1 cellular context compared by ENCODE assay signal in the genomic region with DNA sequence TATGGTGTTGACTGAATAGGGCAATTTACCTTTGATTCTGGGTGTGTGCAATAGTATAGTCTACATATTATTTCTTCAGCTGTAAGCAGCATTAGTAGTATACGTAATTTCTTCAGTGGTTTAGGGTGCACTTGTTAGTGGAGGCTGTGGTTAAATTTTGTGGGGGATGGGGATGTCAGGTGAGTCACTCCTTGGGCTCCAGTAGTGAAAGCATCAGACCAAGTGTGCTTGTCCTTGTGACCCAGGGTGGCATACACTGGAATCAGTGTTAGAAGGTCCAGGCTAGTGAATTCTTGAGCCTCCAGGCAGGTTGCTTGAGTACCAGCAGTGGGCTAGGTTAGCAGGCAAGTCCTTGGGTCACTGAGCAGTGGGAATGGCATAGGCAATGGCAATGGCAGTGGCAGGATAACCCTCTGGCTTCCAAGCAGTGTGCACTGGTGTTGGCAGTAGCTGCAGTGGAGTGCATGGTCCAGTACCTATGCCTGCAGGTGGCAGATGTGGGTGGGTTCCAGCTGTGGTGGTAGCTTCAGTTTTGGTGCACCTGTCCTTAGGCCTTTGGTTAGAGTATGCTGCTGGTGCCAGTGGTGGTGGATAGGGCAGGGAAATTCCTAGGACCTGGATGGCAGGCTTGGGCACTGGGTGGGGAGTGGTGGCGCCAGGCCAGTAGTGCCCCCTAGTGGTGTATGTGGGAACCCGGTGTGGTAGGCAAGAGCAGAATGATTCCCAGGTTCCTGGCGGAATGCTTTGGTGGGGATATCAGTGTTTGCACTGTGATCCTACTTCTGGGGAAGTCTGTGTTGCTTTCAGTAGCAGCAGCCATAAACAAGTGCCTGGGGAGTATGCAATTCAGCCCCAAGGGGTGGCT.
TF ChIP-seq lines count a peak whose summit lies in the region.

No MANE protein-coding gene starts in this region.

TF ChIP-seq in HCT116, 20 proteins besides CTCF, POLR2A, EP300 and RAD21 (continued from another document):
- TF ChIP-seq, protein P1, sequence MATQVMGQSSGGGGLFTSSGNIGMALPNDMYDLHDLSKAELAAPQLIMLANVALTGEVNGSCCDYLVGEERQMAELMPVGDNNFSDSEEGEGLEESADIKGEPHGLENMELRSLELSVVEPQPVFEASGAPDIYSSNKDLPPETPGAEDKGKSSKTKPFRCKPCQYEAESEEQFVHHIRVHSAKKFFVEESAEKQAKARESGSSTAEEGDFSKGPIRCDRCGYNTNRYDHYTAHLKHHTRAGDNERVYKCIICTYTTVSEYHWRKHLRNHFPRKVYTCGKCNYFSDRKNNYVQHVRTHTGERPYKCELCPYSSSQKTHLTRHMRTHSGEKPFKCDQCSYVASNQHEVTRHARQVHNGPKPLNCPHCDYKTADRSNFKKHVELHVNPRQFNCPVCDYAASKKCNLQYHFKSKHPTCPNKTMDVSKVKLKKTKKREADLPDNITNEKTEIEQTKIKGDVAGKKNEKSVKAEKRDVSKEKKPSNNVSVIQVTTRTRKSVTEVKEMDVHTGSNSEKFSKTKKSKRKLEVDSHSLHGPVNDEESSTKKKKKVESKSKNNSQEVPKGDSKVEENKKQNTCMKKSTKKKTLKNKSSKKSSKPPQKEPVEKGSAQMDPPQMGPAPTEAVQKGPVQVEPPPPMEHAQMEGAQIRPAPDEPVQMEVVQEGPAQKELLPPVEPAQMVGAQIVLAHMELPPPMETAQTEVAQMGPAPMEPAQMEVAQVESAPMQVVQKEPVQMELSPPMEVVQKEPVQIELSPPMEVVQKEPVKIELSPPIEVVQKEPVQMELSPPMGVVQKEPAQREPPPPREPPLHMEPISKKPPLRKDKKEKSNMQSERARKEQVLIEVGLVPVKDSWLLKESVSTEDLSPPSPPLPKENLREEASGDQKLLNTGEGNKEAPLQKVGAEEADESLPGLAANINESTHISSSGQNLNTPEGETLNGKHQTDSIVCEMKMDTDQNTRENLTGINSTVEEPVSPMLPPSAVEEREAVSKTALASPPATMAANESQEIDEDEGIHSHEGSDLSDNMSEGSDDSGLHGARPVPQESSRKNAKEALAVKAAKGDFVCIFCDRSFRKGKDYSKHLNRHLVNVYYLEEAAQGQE (IDR thresholded peaks at IDR 0.05; ENCODE audit: low read depth) = no peak
